Comparison of ENCODE assay signal across 26 cellular contexts in the genomic region with DNA sequence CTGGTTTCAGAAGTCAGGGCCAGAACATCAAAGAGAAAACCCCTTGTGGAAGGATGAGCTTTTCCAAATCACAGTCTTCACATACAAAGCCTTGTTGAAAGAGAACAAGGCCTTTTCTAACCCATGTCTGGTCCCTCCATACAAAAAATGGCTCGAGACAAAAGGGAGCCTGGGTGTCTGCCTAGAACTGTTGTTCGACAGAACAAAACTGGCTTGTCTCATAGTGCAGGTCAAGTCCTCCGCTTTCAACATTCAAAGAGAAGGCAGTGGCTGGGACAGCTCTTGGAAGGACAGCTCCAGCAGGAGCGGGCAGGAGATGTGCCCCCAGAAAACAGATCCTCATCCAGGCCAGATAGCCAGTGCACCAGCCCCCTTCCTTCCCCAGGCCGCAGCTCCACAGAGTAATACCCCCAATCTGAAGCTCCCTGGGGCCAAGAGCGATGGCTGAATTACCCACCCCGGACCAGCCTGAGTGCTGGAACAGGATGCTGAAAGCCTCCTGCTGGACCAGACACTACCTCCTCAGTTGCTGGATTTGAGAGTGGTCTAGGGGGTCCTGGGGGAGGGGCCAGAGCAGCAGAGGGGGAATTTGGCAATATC. TPM values are rescaled to one million over a fixed set of nuclear protein-coding genes. Genes with fewer than 3 reads are reported as not detected.
"Had no signal": no experiment of that assay in that cellular context is flagged by ENCODE, and none has a peak within 500 bp of the region (broad histone marks: within the 10 kb centered on the region; RNA-seq: fewer than 3 reads in every experiment).

No MANE protein-coding gene starts in this region.

- H3K36me3 ChIP-seq: colonic mucosa, gastrocnemius medialis, heart right ventricle, right lobe of liver had no signal

- H3K4me3 Mint-ChIP-seq: activated naive CD8-positive, alpha-beta T cell treated with anti-CD3 and anti-CD28 coated beads for 36 hours; activated T-helper 17 cell treated with anti-CD3 and anti-CD28 coated beads, Interleukin-2, amount 50 U/mL, for 72 hours; brain; mesothelial cell of epicardium; nephron progenitor cell; stimulated activated naive CD8-positive, alpha-beta T cell treated with anti-CD3 and anti-CD28 coated beads, Interleukin-15, Interleukin-2, amounts not matched to agents 100 ng/mL and 50 ng/mL, for 24 hours; T-helper 2 cell treated with Interferon-gamma antibody and Interleukin-4, amounts not matched to agents 5 μg/mL and 100 μg/mL, for 36 hours; type B pancreatic cell had no signal

- H3K27ac Mint-ChIP-seq: activated naive CD8-positive, alpha-beta T cell treated with anti-CD3 and anti-CD28 coated beads for 36 hours; activated T-helper 17 cell treated with anti-CD3 and anti-CD28 coated beads, Interleukin-2, amount 50 U/mL, for 72 hours; mesothelial cell of epicardium; nephron progenitor cell; stimulated activated naive CD8-positive, alpha-beta T cell treated with anti-CD3 and anti-CD28 coated beads, Interleukin-15, Interleukin-2, amounts not matched to agents 100 ng/mL and 50 ng/mL, for 24 hours; T-helper 2 cell treated with Interferon-gamma antibody and Interleukin-4, amounts not matched to agents 5 μg/mL and 100 μg/mL, for 36 hours; type B pancreatic cell had no signal

- H3K9me3 Mint-ChIP-seq: activated naive CD8-positive, alpha-beta T cell treated with anti-CD3 and anti-CD28 coated beads for 36 hours; activated T-helper 17 cell treated with anti-CD3 and anti-CD28 coated beads, Interleukin-2, amount 50 U/mL, for 72 hours; brain; mesothelial cell of epicardium; nephron progenitor cell; stimulated activated naive CD8-positive, alpha-beta T cell treated with anti-CD3 and anti-CD28 coated beads, Interleukin-15, Interleukin-2, amounts not matched to agents 100 ng/mL and 50 ng/mL, for 24 hours; T-helper 2 cell treated with Interferon-gamma antibody and Interleukin-4, amounts not matched to agents 5 μg/mL and 100 μg/mL, for 36 hours; type B pancreatic cell had no signal

- DNase-seq: activated CD4-positive, alpha-beta T cell treated with anti-CD3 and anti-CD28 coated beads, Interleukin-2, amount 50 U/mL, for 48 hours; activated naive CD4-positive, alpha-beta T cell; activated naive CD8-positive, alpha-beta T cell treated with anti-CD3 and anti-CD28 coated beads for 36 hours; amniotic stem cell; central memory CD4-positive, alpha-beta T cell; colonic mucosa; erythroblast; gastrocnemius medialis; heart right ventricle; left colon; nephron progenitor cell; right lobe of liver; SK-N-SH; small intestine; stimulated activated CD4-positive, alpha-beta T cell treated with anti-CD3 and anti-CD28 coated beads, Interleukin-15, amount 100 ng/mL, for 24 hours; stimulated activated CD4-positive, alpha-beta T cell treated with anti-CD3 and anti-CD28 coated beads, Interleukin-2, amount 100 ng/mL, for 48 hours; testis had no signal

- H3K27ac ChIP-seq: colonic mucosa, gastrocnemius medialis, heart right ventricle, right lobe of liver, testis had no signal

- H3K27me3 ChIP-seq: colonic mucosa, gastrocnemius medialis, right lobe of liver, testis had no signal

- H3K4me3 ChIP-seq: colonic mucosa, gastrocnemius medialis, heart right ventricle, lung, right lobe of liver, testis had no signal

- H3K4me1 Mint-ChIP-seq: activated naive CD8-positive, alpha-beta T cell treated with anti-CD3 and anti-CD28 coated beads for 36 hours; activated T-helper 17 cell treated with anti-CD3 and anti-CD28 coated beads, Interleukin-2, amount 50 U/mL, for 72 hours had no signal

- H3K9ac ChIP-seq: SK-N-SH had no signal

- H3K36me3 Mint-ChIP-seq: activated naive CD8-positive, alpha-beta T cell treated with anti-CD3 and anti-CD28 coated beads for 36 hours; brain; mesothelial cell of epicardium; type B pancreatic cell had no signal

- H3K4me1 ChIP-seq: colonic mucosa, gastrocnemius medialis, heart right ventricle, right lobe of liver, testis had no signal

- H3K27me3 Mint-ChIP-seq: activated naive CD8-positive, alpha-beta T cell treated with anti-CD3 and anti-CD28 coated beads for 36 hours had no signal

- ATAC-seq: activated T-helper 17 cell treated with anti-CD3 and anti-CD28 coated beads, Interleukin-2, amount 50 U/mL, for 72 hours; gastrocnemius medialis; left colon; right lobe of liver had no signal

- H3K9me3 ChIP-seq: colonic mucosa, gastrocnemius medialis, heart right ventricle, right lobe of liver, SK-N-SH, testis had no signal

RNA-seq across cellular contexts. Expression of a gene that starts 27.6 kb away (rescaled TPM):
- total RNA-seq: activated naive CD8-positive, alpha-beta T cell treated with anti-CD3 and anti-CD28 coated beads for 36 hours; activated T-helper 17 cell treated with anti-CD3 and anti-CD28 coated beads, Interleukin-2, amount 50 U/mL, for 72 hours; osteocyte; pulmonary artery endothelial cell had no signal
- polyA plus RNA-seq: SK-N-SH had no signal

RNA-seq across cellular contexts. Expression of a gene that starts 30.4 kb away (rescaled TPM):
- total RNA-seq: activated naive CD8-positive, alpha-beta T cell treated with anti-CD3 and anti-CD28 coated beads for 36 hours; activated T-helper 17 cell treated with anti-CD3 and anti-CD28 coated beads, Interleukin-2, amount 50 U/mL, for 72 hours; colonic mucosa; gastrocnemius medialis; heart right ventricle; left colon; osteocyte; pulmonary artery endothelial cell; right lobe of liver had no signal
- polyA plus RNA-seq: heart right ventricle, lung, SK-N-SH had no signal

RNA-seq across cellular contexts. Expression of a gene that starts 40.0 kb away (rescaled TPM):
- total RNA-seq: activated naive CD8-positive, alpha-beta T cell treated with anti-CD3 and anti-CD28 coated beads for 36 hours; activated T-helper 17 cell treated with anti-CD3 and anti-CD28 coated beads, Interleukin-2, amount 50 U/mL, for 72 hours; mesothelial cell of epicardium; osteocyte; pulmonary artery endothelial cell had no signal
